ENCODE assay signal across 28 cellular contexts in the genomic region with DNA sequence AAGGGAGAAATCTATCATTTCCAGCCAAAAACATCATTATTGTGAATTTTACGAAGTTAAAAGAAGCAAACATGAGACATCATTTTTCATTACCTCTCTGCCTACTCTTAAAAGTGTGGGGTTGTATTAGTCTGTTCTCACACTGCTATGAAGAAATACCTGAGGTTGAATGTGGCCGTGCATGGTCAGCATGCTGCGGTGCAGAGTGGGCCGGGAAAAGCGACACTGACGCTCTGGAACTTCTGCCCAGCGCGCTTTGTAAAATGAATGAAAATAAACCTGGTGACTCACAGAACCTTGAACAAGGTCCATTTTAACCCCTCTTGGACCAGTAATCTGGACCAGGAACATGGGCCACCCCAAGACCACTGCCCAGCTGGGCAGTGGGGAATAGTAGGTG.
"Had no signal": no experiment of that assay in that cellular context is flagged by ENCODE, and none has a peak within 500 bp of the region (broad histone marks: within the 10 kb centered on the region; RNA-seq: fewer than 3 reads in every experiment).

No MANE protein-coding gene starts in this region.

- H3K4me3 ChIP-seq: left lung, lower lobe of right lung, pancreas, prostate gland, skin epidermis, spleen, suprapubic skin, thoracic aorta, tibial artery, upper lobe of right lung had no signal

- FAIRE-seq: islet of Langerhans, kidney, pancreas, urothelium cell line had no signal

- H3K27me3 ChIP-seq: left lung, pancreas, suprapubic skin, upper lobe of right lung had no signal

- ATAC-seq: left colon; left lung; lower lobe of right lung; naive thymus-derived CD8-positive, alpha-beta T cell; pancreas; right cardiac atrium; sciatic nerve; stimulated activated effector memory CD8-positive, alpha-beta T cell treated with anti-CD3 and anti-CD28 coated beads, Interleukin-12 subunit alpha, Interleukin-12 subunit beta, amount 100 ng/mL, for 72 hours; upper lobe of right lung had no signal

- H3K36me3 ChIP-seq: left lung, lower lobe of right lung, pancreas, prostate gland, spleen, suprapubic skin, thoracic aorta, tibial artery, upper lobe of right lung had no signal

- H3K9me3 ChIP-seq: left lung, lower lobe of right lung, pancreas, prostate gland, suprapubic skin, thoracic aorta, tibial artery, upper lobe of right lung had no signal

- DNase-seq: hypothalamus; immature natural killer cell; kidney; left colon; left lung; lower lobe of right lung; mammary epithelial cell; mesenchymal stem cell; naive thymus-derived CD8-positive, alpha-beta T cell; nucleus accumbens; pancreas; posterior cingulate gyrus; retina; right cardiac atrium; spleen; stimulated activated CD4-positive, alpha-beta T cell treated with anti-CD3 and anti-CD28 coated beads, Interleukin-4, amount 100 ng/mL, for 24 hours; stimulated activated naive CD4-positive, alpha-beta T cell; tibial artery; trophoblast cell; upper lobe of right lung had no signal

- H3K27ac ChIP-seq: left lung, lower lobe of right lung, pancreas, prostate gland, skin epidermis, spleen, suprapubic skin, thoracic aorta, tibial artery, upper lobe of right lung had no signal

- H3K4me1 ChIP-seq: left lung, lower lobe of right lung, pancreas, prostate gland, spleen, suprapubic skin, tibial artery, upper lobe of right lung had no signal
